In genomic region chr2:11698009-11698922, GRCh38 we compare ENCODE assay signal across 1 cellular context.
TF ChIP-seq lines count a peak whose summit lies in the region.

No MANE protein-coding gene starts in this region.

TF ChIP-seq in HepG2, 621 proteins besides CTCF, POLR2A, EP300 and RAD21 (continued from another document and continues in another):
- TF ChIP-seq, protein P1, sequence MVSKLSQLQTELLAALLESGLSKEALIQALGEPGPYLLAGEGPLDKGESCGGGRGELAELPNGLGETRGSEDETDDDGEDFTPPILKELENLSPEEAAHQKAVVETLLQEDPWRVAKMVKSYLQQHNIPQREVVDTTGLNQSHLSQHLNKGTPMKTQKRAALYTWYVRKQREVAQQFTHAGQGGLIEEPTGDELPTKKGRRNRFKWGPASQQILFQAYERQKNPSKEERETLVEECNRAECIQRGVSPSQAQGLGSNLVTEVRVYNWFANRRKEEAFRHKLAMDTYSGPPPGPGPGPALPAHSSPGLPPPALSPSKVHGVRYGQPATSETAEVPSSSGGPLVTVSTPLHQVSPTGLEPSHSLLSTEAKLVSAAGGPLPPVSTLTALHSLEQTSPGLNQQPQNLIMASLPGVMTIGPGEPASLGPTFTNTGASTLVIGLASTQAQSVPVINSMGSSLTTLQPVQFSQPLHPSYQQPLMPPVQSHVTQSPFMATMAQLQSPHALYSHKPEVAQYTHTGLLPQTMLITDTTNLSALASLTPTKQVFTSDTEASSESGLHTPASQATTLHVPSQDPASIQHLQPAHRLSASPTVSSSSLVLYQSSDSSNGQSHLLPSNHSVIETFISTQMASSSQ (IDR thresholded peaks at IDR 0.05; ENCODE audit: low read depth), result no peak
- TF ChIP-seq, protein P1 (CRISPR knock-in tag; IDR thresholded peaks at IDR 0.05; ENCODE audit: borderline replicate concordance), result no peak; the same call in 1 of the 2 replicates
- TF ChIP-seq, protein P2, sequence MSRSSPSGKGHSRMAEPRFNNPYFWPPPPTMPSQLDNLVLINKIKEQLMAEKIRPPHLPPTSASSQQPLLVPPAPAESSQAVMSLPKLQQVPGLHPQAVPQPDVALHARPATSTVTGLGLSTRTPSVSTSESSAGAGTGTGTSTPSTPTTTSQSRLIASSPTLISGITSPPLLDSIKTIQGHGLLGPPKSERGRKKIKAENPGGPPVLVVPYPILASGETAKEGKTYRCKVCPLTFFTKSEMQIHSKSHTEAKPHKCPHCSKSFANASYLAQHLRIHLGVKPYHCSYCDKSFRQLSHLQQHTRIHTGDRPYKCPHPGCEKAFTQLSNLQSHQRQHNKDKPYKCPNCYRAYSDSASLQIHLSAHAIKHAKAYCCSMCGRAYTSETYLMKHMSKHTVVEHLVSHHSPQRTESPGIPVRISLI (CRISPR knock-in tag; IDR thresholded peaks at IDR 0.05; ENCODE audit: borderline replicate concordance), result no peak
- TF ChIP-seq KDM5A (IDR thresholded peaks at IDR 0.05; ENCODE audit: borderline replicate concordance, low read length) (no peak), DMTF1 (CRISPR knock-in tag; IDR thresholded peaks at IDR 0.05) (no peak), NFATC3 (CRISPR knock-in tag; IDR thresholded peaks at IDR 0.05) (no peak), ARID2 (CRISPR knock-in tag; IDR thresholded peaks at IDR 0.05; ENCODE audit: borderline replicate concordance) (peak; percentile 72; the same call in 1 of the 2 replicates), ZSCAN12 (CRISPR knock-in tag; IDR thresholded peaks at IDR 0.05) (no peak), RARG (CRISPR knock-in tag; IDR thresholded peaks at IDR 0.05; ENCODE audit: low read depth) (no peak), NFIC (IDR thresholded peaks at IDR 0.05; ENCODE audit: low read length) (no peak), SMARCC2 (IDR thresholded peaks at IDR 0.05) (no peak), KLF15 (CRISPR knock-in tag; IDR thresholded peaks at IDR 0.05; ENCODE audit: borderline replicate concordance) (peak; percentile 77; the same call in 1 of the 2 replicates), NBN (conservative IDR thresholded peaks at IDR 0.05) (no peak), ZNF446 (CRISPR knock-in tag; IDR thresholded peaks at IDR 0.05) (no peak), HNF4G (IDR thresholded peaks at IDR 0.05; ENCODE audit: borderline replicate concordance, low read depth, low read length) (no peak), HNF4G (CRISPR knock-in tag; IDR thresholded peaks at IDR 0.05; ENCODE audit: borderline replicate concordance, low read depth) (no peak), NFKBIZ (CRISPR knock-in tag; IDR thresholded peaks at IDR 0.05) (no peak), POLR2G (IDR thresholded peaks at IDR 0.05; ENCODE audit: low read depth, low read length) (no peak), ZBTB3 (CRISPR knock-in tag; IDR thresholded peaks at IDR 0.05; ENCODE audit: borderline replicate concordance, low read depth) (no peak), PPARG (CRISPR knock-in tag; conservative IDR thresholded peaks at IDR 0.05) (no peak), PLSCR1 (CRISPR knock-in tag; IDR thresholded peaks at IDR 0.05; ENCODE audit: borderline replicate concordance) (no peak), KAT8 (CRISPR knock-in tag; IDR thresholded peaks at IDR 0.05) (peak; percentile 53; the same call in 1 of the 2 replicates), GTF3A (CRISPR knock-in tag; conservative IDR thresholded peaks at IDR 0.05) (no peak), ZNF292 (CRISPR knock-in tag; IDR thresholded peaks at IDR 0.05; ENCODE audit: borderline replicate concordance, low read depth) (0 out of 2 replicates have a peak, but pooled peaks have one; percentile 78), ZNF598 (CRISPR knock-in tag; IDR thresholded peaks at IDR 0.05; ENCODE audit: borderline replicate concordance) (no peak), TEAD3 (CRISPR knock-in tag; optimal IDR thresholded peaks at IDR 0.05; ENCODE audit: borderline replicate concordance) (peak; percentile 68), MXI1 (IDR thresholded peaks at IDR 0.05; ENCODE audit: borderline replicate concordance, low read depth, low read length) (no peak), ZNF792 (CRISPR knock-in tag; IDR thresholded peaks at IDR 0.05) (peak; percentile 60; the same call in 1 of the 2 replicates), MTA1 (CRISPR knock-in tag; IDR thresholded peaks at IDR 0.05; ENCODE audit: borderline replicate concordance) (no peak), ZNF20 (CRISPR knock-in tag; IDR thresholded peaks at IDR 0.05) (no peak), ZNF652 (CRISPR knock-in tag; IDR thresholded peaks at IDR 0.05; ENCODE audit: borderline replicate concordance, low read depth) (no peak), PAWR (CRISPR knock-in tag; IDR thresholded peaks at IDR 0.05; ENCODE audit: borderline replicate concordance) (no peak), ZNF563 (CRISPR knock-in tag; IDR thresholded peaks at IDR 0.05) (peak; percentile 27; the same call in 1 of the 2 replicates), NKX3-1 (CRISPR knock-in tag; IDR thresholded peaks at IDR 0.05) (peak; percentile 57; the same call in 1 of the 2 replicates), ZNF460 (CRISPR knock-in tag; IDR thresholded peaks at IDR 0.05; ENCODE audit: borderline replicate concordance) (no peak), RARA (CRISPR knock-in tag; IDR thresholded peaks at IDR 0.05) (0 out of 2 replicates have a peak, but pooled peaks have one; percentile 10)
- TF ChIP-seq, protein P3, sequence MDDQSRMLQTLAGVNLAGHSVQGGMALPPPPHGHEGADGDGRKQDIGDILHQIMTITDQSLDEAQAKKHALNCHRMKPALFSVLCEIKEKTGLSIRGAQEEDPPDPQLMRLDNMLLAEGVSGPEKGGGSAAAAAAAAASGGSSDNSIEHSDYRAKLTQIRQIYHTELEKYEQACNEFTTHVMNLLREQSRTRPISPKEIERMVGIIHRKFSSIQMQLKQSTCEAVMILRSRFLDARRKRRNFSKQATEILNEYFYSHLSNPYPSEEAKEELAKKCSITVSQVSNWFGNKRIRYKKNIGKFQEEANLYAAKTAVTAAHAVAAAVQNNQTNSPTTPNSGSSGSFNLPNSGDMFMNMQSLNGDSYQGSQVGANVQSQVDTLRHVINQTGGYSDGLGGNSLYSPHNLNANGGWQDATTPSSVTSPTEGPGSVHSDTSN (CRISPR knock-in tag; IDR thresholded peaks at IDR 0.05; ENCODE audit: borderline replicate concordance), result no peak
- TF ChIP-seq, protein P4, sequence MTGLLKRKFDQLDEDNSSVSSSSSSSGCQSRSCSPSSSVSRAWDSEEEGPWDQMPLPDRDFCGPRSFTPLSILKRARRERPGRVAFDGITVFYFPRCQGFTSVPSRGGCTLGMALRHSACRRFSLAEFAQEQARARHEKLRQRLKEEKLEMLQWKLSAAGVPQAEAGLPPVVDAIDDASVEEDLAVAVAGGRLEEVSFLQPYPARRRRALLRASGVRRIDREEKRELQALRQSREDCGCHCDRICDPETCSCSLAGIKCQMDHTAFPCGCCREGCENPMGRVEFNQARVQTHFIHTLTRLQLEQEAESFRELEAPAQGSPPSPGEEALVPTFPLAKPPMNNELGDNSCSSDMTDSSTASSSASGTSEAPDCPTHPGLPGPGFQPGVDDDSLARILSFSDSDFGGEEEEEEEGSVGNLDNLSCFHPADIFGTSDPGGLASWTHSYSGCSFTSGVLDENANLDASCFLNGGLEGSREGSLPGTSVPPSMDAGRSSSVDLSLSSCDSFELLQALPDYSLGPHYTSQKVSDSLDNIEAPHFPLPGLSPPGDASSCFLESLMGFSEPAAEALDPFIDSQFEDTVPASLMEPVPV (CRISPR knock-in tag; IDR thresholded peaks at IDR 0.05), result peak; percentile 59; the same call in 1 of the 2 replicates
- TF ChIP-seq, protein P5, sequence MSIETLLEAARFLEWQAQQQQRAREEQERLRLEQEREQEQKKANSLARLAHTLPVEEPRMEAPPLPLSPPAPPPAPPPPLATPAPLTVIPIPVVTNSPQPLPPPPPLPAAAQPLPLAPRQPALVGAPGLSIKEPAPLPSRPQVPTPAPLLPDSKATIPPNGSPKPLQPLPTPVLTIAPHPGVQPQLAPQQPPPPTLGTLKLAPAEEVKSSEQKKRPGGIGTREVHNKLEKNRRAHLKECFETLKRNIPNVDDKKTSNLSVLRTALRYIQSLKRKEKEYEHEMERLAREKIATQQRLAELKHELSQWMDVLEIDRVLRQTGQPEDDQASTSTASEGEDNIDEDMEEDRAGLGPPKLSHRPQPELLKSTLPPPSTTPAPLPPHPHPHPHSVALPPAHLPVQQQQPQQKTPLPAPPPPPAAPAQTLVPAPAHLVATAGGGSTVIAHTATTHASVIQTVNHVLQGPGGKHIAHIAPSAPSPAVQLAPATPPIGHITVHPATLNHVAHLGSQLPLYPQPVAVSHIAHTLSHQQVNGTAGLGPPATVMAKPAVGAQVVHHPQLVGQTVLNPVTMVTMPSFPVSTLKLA (IDR thresholded peaks at IDR 0.05), result peak; percentile 67
- TF ChIP-seq, protein P6, sequence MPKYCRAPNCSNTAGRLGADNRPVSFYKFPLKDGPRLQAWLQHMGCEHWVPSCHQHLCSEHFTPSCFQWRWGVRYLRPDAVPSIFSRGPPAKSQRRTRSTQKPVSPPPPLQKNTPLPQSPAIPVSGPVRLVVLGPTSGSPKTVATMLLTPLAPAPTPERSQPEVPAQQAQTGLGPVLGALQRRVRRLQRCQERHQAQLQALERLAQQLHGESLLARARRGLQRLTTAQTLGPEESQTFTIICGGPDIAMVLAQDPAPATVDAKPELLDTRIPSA (CRISPR knock-in tag; IDR thresholded peaks at IDR 0.05; ENCODE audit: borderline replicate concordance), result no peak
- TF ChIP-seq, protein P7, sequence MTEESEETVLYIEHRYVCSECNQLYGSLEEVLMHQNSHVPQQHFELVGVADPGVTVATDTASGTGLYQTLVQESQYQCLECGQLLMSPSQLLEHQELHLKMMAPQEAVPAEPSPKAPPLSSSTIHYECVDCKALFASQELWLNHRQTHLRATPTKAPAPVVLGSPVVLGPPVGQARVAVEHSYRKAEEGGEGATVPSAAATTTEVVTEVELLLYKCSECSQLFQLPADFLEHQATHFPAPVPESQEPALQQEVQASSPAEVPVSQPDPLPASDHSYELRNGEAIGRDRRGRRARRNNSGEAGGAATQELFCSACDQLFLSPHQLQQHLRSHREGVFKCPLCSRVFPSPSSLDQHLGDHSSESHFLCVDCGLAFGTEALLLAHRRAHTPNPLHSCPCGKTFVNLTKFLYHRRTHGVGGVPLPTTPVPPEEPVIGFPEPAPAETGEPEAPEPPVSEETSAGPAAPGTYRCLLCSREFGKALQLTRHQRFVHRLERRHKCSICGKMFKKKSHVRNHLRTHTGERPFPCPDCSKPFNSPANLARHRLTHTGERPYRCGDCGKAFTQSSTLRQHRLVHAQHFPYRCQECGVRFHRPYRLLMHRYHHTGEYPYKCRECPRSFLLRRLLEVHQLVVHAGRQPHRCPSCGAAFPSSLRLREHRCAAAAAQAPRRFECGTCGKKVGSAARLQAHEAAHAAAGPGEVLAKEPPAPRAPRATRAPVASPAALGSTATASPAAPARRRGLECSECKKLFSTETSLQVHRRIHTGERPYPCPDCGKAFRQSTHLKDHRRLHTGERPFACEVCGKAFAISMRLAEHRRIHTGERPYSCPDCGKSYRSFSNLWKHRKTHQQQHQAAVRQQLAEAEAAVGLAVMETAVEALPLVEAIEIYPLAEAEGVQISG (CRISPR knock-in tag; IDR thresholded peaks at IDR 0.05), result peak; percentile 49; the same call in 1 of the 2 replicates
- TF ChIP-seq, protein P8, sequence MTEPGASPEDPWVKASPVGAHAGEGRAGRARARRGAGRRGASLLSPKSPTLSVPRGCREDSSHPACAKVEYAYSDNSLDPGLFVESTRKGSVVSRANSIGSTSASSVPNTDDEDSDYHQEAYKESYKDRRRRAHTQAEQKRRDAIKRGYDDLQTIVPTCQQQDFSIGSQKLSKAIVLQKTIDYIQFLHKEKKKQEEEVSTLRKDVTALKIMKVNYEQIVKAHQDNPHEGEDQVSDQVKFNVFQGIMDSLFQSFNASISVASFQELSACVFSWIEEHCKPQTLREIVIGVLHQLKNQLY (CRISPR knock-in tag; IDR thresholded peaks at IDR 0.05), result no peak
- TF ChIP-seq, protein P9, sequence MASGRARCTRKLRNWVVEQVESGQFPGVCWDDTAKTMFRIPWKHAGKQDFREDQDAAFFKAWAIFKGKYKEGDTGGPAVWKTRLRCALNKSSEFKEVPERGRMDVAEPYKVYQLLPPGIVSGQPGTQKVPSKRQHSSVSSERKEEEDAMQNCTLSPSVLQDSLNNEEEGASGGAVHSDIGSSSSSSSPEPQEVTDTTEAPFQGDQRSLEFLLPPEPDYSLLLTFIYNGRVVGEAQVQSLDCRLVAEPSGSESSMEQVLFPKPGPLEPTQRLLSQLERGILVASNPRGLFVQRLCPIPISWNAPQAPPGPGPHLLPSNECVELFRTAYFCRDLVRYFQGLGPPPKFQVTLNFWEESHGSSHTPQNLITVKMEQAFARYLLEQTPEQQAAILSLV (CRISPR knock-in tag; IDR thresholded peaks at IDR 0.05; ENCODE audit: borderline replicate concordance), result 0 out of 2 replicates have a peak, but pooled peaks have one; percentile 48
